Comparison of ENCODE assay signal across 22 cellular contexts in the genomic region with DNA sequence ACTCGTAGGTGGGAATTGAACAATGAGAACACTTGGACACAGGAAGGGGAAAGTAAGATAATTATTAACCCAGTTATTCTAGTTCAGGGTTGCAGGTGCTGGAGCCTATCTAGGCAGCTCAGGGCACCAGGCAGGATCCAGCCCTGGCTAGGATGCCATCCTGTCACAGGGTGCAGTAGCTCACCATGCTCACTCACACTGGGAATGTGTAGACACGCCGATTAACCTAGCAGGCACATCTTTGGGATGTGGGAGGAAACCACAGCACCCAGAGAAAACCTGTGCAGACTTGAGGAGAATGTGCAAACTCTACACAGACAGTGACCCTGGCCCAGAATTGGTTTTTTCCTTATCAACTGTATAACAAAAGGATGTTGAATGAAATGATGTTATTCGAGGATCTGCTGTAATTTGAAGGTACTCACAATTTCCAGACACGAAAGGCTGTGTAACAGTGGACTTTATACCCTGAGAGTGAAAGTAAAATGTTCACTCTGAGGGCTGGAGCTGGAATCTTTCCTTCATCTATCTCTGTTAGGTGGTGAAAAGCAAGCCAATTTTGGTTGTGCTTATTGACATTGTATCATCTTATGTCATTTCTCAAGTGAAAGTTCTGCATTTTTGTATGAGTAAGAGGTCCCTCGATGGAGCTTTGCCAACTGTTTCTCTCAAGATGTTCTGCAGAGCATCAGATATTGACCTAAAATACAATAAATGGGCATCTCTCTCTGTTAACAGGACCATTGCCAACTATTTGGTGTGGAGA.
DNase-seq lines count a peak whose midpoint lies in the region; ATAC-seq, FAIRE-seq and TF ChIP-seq lines count a peak whose summit lies in the region.
"Had no signal": no experiment of that assay in that cellular context is flagged by ENCODE, and none has a peak within 500 bp of the region (broad histone marks: within the 10 kb centered on the region; RNA-seq: fewer than 3 reads in every experiment).

No MANE protein-coding gene starts in this region.

- H2AFZ ChIP-seq in GM23248, result no peak overlapping the region

- no peak for TF ChIP-seq CTCF in A549 (IDR thresholded peaks at IDR 0.05)
- TF ChIP-seq CTCF in epithelial cell of esophagus (IDR thresholded peaks at IDR 0.05; ENCODE audit: insufficient read depth, low read depth, low read length, missing control alignments), result no peak
- no peak for TF ChIP-seq CTCF in right lobe of liver (IDR thresholded peaks at IDR 0.05)
- TF ChIP-seq CTCF in GM20000 (IDR thresholded peaks at IDR 0.05; ENCODE audit: extremely low read depth, missing control alignments), result no peak

- no peak for TF ChIP-seq RAD21 in A549 (conservative IDR thresholded peaks at IDR 0.05 in 1 of 2, IDR thresholded peaks at IDR 0.05 in 1 of 2)

- in situ Hi-C loops in GM23248 (cut with MboI), result no loop called here

- no peak overlapping the region for H3K4me3 ChIP-seq in A549
- no peak overlapping the region for H3K4me3 ChIP-seq in GM23248
- H3K4me3 ChIP-seq in epithelial cell of esophagus (ENCODE audit: low read length), result no peak overlapping the region
- H3K4me3 ChIP-seq in right lobe of liver, result no peak overlapping the region
- H3K4me3 ChIP-seq: Peyer's patch, upper lobe of left lung had no signal

- no peaks in the 10 kb centered on the region for H3K79me2 ChIP-seq in GM23248 (ENCODE audit: insufficient read depth)

- TF ChIP-seq POLR2A in A549 (IDR thresholded peaks at IDR 0.05; ENCODE audit: low read length) (no peak), right lobe of liver (IDR thresholded peaks at IDR 0.05) (no peak)

- no peak for FAIRE-seq in A549 (lab: Jason Lieb, UNC)

- CTCF ChIA-PET in A549 (lab: Yijun Ruan, JAX), result interaction anchor here (1.0 to 1.6 kb wide), 2 partner anchors 24 to 125 kb away, joined by 3 read pairs; no protein-coding TSS in a partner anchor

- peaks cover 21% of the 10 kb centered on the region for H3K4me1 ChIP-seq in A549
- peaks cover 8% of the 10 kb centered on the region for H3K4me1 ChIP-seq in GM23248 (ENCODE audit: insufficient read depth)
- H3K4me1 ChIP-seq in right lobe of liver, result peaks cover 0 to 4% (median 0%) of the 10 kb centered on the region in 4 donors
- H3K4me1 ChIP-seq: Peyer's patch, upper lobe of left lung had no signal

- 18% methylated on average over 6 of the region's 6 CpGs for WGBS in A549 (ENCODE audit: missing lambda C conversion rate)
- 51 to 70% methylated on average over 4 to 6 of the region's 6 CpGs for WGBS in GM23248 (ENCODE audit: low coverage in 1 of 2, low lambda C conversion rate in 2 of 2, missing lambda C conversion rate in 2 of 2), 2 experiments
- 18% methylated on average over 5 of the region's 6 CpGs for WGBS in right lobe of liver (ENCODE audit: insufficient coverage, low coverage, low lambda C conversion rate, missing lambda C conversion rate)

- H4K20me1 ChIP-seq in GM23248 (ENCODE audit: insufficient read depth), result no peaks in the 10 kb centered on the region

- no peak overlapping the region for H3K9ac ChIP-seq in GM23248

- POLR2A ChIA-PET in A549 (lab: Yijun Ruan, JAX), result no interaction called here

- H3K4me2 ChIP-seq in A549 (peak overlapping the region; percentile 65), GM23248 (ENCODE audit: unreplicated experiment) (no peak overlapping the region)

- ATAC-seq in A549, result peak in 1 of 2 experiments; percentile 65; a peak in 3 of 6 replicates
- peak; percentile 83 to 92 (median 89) for ATAC-seq in right lobe of liver
- ATAC-seq in GM19397 (IDR thresholded peaks at IDR 0.05; ENCODE audit: unreplicated experiment), result no peak
- ATAC-seq: sciatic nerve had no signal

- no peak for DNase-seq in A549 (ENCODE audit: low read depth in 1 of 2, low spot score in 1 of 2)
- peak; percentile 26 for DNase-seq in GM23248
- DNase-seq in epithelial cell of esophagus (ENCODE audit: low read depth), result peak; percentile 49
- DNase-seq in right lobe of liver, result peak in 2 of 3 donors; percentile 26 to 45
- DNase-seq in GM20000 (ENCODE audit: low spot score), result no peak
- no peak for DNase-seq in activated gamma-delta T cell (lab: John Stamatoyannopoulos, UW)
- no peak for DNase-seq in NOMO-1 (lab: John Stamatoyannopoulos, UW; ENCODE audit: unreplicated experiment in 2 of 2)
- DNase-seq: activated CD4-positive, CD25-positive, alpha-beta regulatory T cell treated with anti-CD3 and anti-CD28 coated beads, Interleukin-2, amount 50 U/mL, for 72 hours; CD4-positive, alpha-beta T cell; effector memory CD4-positive, alpha-beta T cell; HFFc6; hippocampal formation; kidney glomerular epithelial cell; NCI-H1436; NCI-H774; occipital lobe; Peyer's patch; stimulated activated CD4-positive, alpha-beta T cell treated with anti-CD3 and anti-CD28 coated beads, Interleukin-2, amount 100 ng/mL, for 24 hours; T-helper 9 cell; upper lobe of left lung had no signal

- H3K36me3 ChIP-seq in GM23248 (ENCODE audit: low read depth) (no peaks in the 10 kb centered on the region), right lobe of liver (no peaks in the 10 kb centered on the region)
- H3K36me3 ChIP-seq: Peyer's patch, upper lobe of left lung had no signal

- no peak for TF ChIP-seq EP300 in A549 (IDR thresholded peaks at IDR 0.05)

- intact Hi-C loops in right lobe of liver (cut with DNase I), result no loop called here

- H3K27ac ChIP-seq in A549 (peak overlapping the region; percentile 33 to 45; a peak in 2 of 6 replicates), GM23248 (no peak overlapping the region), right lobe of liver (no peak overlapping the region)
- H3K27ac ChIP-seq: upper lobe of left lung had no signal

- H3F3A ChIP-seq in GM23248 (ENCODE audit: insufficient read depth), result peaks cover 10% of the 10 kb centered on the region

- H3K27me3 ChIP-seq in GM23248 (replicated peaks; ENCODE audit: insufficient read depth) (no peaks in the 10 kb centered on the region), right lobe of liver (no peaks in the 10 kb centered on the region)
- H3K27me3 ChIP-seq: Peyer's patch, upper lobe of left lung had no signal

- H3K9me2 ChIP-seq in GM23248 (ENCODE audit: insufficient read depth), result no peaks in the 10 kb centered on the region

- H3K9me3 ChIP-seq in A549 (no peaks in the 10 kb centered on the region), GM23248 (ENCODE audit: low read depth) (no peaks in the 10 kb centered on the region), right lobe of liver (no peaks in the 10 kb centered on the region)
- H3K9me3 ChIP-seq: Peyer's patch, upper lobe of left lung had no signal

TF ChIP-seq in A549, 52 proteins besides CTCF, POLR2A, EP300 and RAD21:
- TF ChIP-seq RFX5 (IDR thresholded peaks at IDR 0.05) (no peak), EHMT2 (IDR thresholded peaks at IDR 0.05; ENCODE audit: low read depth) (no peak), HOXB13 (CRISPR knock-in tag; IDR thresholded peaks at IDR 0.05; ENCODE audit: low read depth) (no peak), FOSL2 (IDR thresholded peaks at IDR 0.05) (no peak), FOSL2 (CRISPR knock-in tag; IDR thresholded peaks at IDR 0.05) (peak; percentile 18; the same call in 1 of the 2 replicates), ZC3H11A (IDR thresholded peaks at IDR 0.05) (no peak), EHF (CRISPR knock-in tag; IDR thresholded peaks at IDR 0.05) (no peak)

Comparison
In these comparisons a context has a peak if more than half of its experiments do, and no peak if none do; other contexts are left out.
1. DNase-seq: peak in GM23248 (single experiment), epithelial cell of esophagus (single experiment) and right lobe of liver (2 of 3); none in A549 (0 of 2), GM20000 (single experiment), activated gamma-delta T cell (single experiment) and NOMO-1 (0 of 2).
2. H3K27ac ChIP-seq: peak in A549 (2 of 2); none in GM23248 (single experiment) and right lobe of liver (0 of 3).